In genomic region chr22:32407332-32407731, GRCh38 we compare ENCODE assay signal across 15 cellular contexts. TPM values are rescaled to one million over a fixed set of nuclear protein-coding genes. Genes with fewer than 3 reads are reported as not detected.
DNase-seq lines count a peak whose midpoint lies in the region; ATAC-seq and TF ChIP-seq lines count a peak whose summit lies in the region.
"Had no signal": no experiment of that assay in that cellular context is flagged by ENCODE, and none has a peak within 500 bp of the region (broad histone marks: within the 10 kb centered on the region; RNA-seq: fewer than 3 reads in every experiment).

No MANE protein-coding gene starts in this region.

- no peaks in the 10 kb centered on the region for H3K4me1 ChIP-seq in BE2C

- CTCF ChIA-PET in activated CD4-positive, alpha-beta memory T cell treated with anti-CD3 and anti-CD28 coated beads for 36 hours (lab: Charles Lee) = interaction anchor here (2.2 kb wide), 1 partner anchor 18 kb away, joined by 6 read pairs; no protein-coding TSS in a partner anchor

- H3K9me3 ChIP-seq in WERI-Rb-1 (ENCODE audit: severe bottlenecking) = no peaks in the 10 kb centered on the region
- no peaks in the 10 kb centered on the region for H3K9me3 ChIP-seq in BE2C
- H3K9me3 ChIP-seq: neutrophil had no signal

- DNase-seq in stimulated activated naive CD8-positive, alpha-beta T cell treated with anti-CD3 and anti-CD28 coated beads, Interleukin-15, Interleukin-2, amounts not matched to agents 100 U/mL and 50 U/mL, for 24 hours = no peak
- DNase-seq in activated CD4-positive, alpha-beta memory T cell treated with anti-CD3 and anti-CD28 coated beads for 36 hours = no peak
- DNase-seq in osteocyte (ENCODE audit: extremely low spot score, unreplicated experiment) = no peak
- no peak for DNase-seq in NCI-H526 treated with DMSO at 0.1 percent for 48 hours (lab: John Stamatoyannopoulos, UW)
- no peak for DNase-seq in WERI-Rb-1
- DNase-seq in BE2C = no peak
- DNase-seq: dorsolateral prefrontal cortex; foreskin fibroblast; kidney glomerular epithelial cell; NCI-H2107; stimulated activated naive CD4-positive, alpha-beta T cell had no signal

- peak overlapping the region; percentile 39 for H3K27ac Mint-ChIP-seq in stimulated activated naive CD8-positive, alpha-beta T cell treated with anti-CD3 and anti-CD28 coated beads, Interleukin-15, Interleukin-2, amounts not matched to agents 100 ng/mL and 50 ng/mL, for 24 hours
- peak overlapping the region; percentile 2 for H3K27ac Mint-ChIP-seq in activated CD4-positive, alpha-beta memory T cell treated with anti-CD3 and anti-CD28 coated beads for 36 hours
- H3K27ac Mint-ChIP-seq in osteocyte (ENCODE audit: unreplicated experiment) = no peak overlapping the region

- no peak for ATAC-seq in stimulated activated naive CD8-positive, alpha-beta T cell treated with anti-CD3 and anti-CD28 coated beads, Interleukin-15, Interleukin-2, amounts not matched to agents 100 U/mL and 50 U/mL, for 24 hours
- ATAC-seq in HG03159 (IDR thresholded peaks at IDR 0.05; ENCODE audit: unreplicated experiment) = peak; percentile 73
- ATAC-seq: Right ventricle myocardium inferior had no signal

- H3K27ac ChIP-seq in WERI-Rb-1 = no peak overlapping the region
- H3K27ac ChIP-seq: neutrophil had no signal

- TF ChIP-seq CTCF in osteocyte (IDR thresholded peaks at IDR 0.05) = no peak
- no peak for TF ChIP-seq CTCF in WERI-Rb-1 (IDR thresholded peaks at IDR 0.05; ENCODE audit: low read depth, low read length)
- no peak for TF ChIP-seq CTCF in BE2C (IDR thresholded peaks at IDR 0.05; ENCODE audit: low read depth, low read length)

- H3K36me3 ChIP-seq in WERI-Rb-1 (peaks cover 50% of the 10 kb centered on the region), BE2C (peaks cover 42% of the 10 kb centered on the region)

- H3K4me3 ChIP-seq in WERI-Rb-1 (ENCODE audit: low read depth, low read length) = no peak overlapping the region
- H3K4me3 ChIP-seq in BE2C (ENCODE audit: low read depth, low read length) = no peak overlapping the region
- H3K4me3 ChIP-seq: dorsolateral prefrontal cortex had no signal

- H3K9me3 Mint-ChIP-seq in stimulated activated naive CD8-positive, alpha-beta T cell treated with anti-CD3 and anti-CD28 coated beads, Interleukin-15, Interleukin-2, amounts not matched to agents 100 ng/mL and 50 ng/mL, for 24 hours = no peaks in the 10 kb centered on the region
- no peaks in the 10 kb centered on the region for H3K9me3 Mint-ChIP-seq in activated CD4-positive, alpha-beta memory T cell treated with anti-CD3 and anti-CD28 coated beads for 36 hours
- H3K9me3 Mint-ChIP-seq in osteocyte (ENCODE audit: unreplicated experiment) = no peaks in the 10 kb centered on the region

- H3K27me3 ChIP-seq in WERI-Rb-1 (ENCODE audit: insufficient read depth, low read depth, severe bottlenecking) (no peaks in the 10 kb centered on the region), BE2C (no peaks in the 10 kb centered on the region)
- H3K27me3 ChIP-seq: dorsolateral prefrontal cortex, neutrophil had no signal

- POLR2A ChIA-PET in activated CD4-positive, alpha-beta memory T cell treated with anti-CD3 and anti-CD28 coated beads for 36 hours (lab: Charles Lee) = no interaction called here

- peaks cover 46% of the 10 kb centered on the region for H3K4me1 Mint-ChIP-seq in stimulated activated naive CD8-positive, alpha-beta T cell treated with anti-CD3 and anti-CD28 coated beads, Interleukin-15, Interleukin-2, amounts not matched to agents 100 ng/mL and 50 ng/mL, for 24 hours (ENCODE audit: low read depth)
- H3K4me1 Mint-ChIP-seq in activated CD4-positive, alpha-beta memory T cell treated with anti-CD3 and anti-CD28 coated beads for 36 hours (ENCODE audit: low read depth) = peaks cover 41% of the 10 kb centered on the region
- H3K4me1 Mint-ChIP-seq in osteocyte (ENCODE audit: unreplicated experiment) = peaks cover 20% of the 10 kb centered on the region

- H3K4me3 Mint-ChIP-seq in stimulated activated naive CD8-positive, alpha-beta T cell treated with anti-CD3 and anti-CD28 coated beads, Interleukin-15, Interleukin-2, amounts not matched to agents 100 ng/mL and 50 ng/mL, for 24 hours = no peak overlapping the region
- H3K4me3 Mint-ChIP-seq in activated CD4-positive, alpha-beta memory T cell treated with anti-CD3 and anti-CD28 coated beads for 36 hours = no peak overlapping the region
- no peak overlapping the region for H3K4me3 Mint-ChIP-seq in osteocyte (ENCODE audit: unreplicated experiment)

- H3K27me3 Mint-ChIP-seq in stimulated activated naive CD8-positive, alpha-beta T cell treated with anti-CD3 and anti-CD28 coated beads, Interleukin-15, Interleukin-2, amounts not matched to agents 100 ng/mL and 50 ng/mL, for 24 hours = no peaks in the 10 kb centered on the region
- no peaks in the 10 kb centered on the region for H3K27me3 Mint-ChIP-seq in activated CD4-positive, alpha-beta memory T cell treated with anti-CD3 and anti-CD28 coated beads for 36 hours
- no peaks in the 10 kb centered on the region for H3K27me3 Mint-ChIP-seq in osteocyte (ENCODE audit: unreplicated experiment)

- H3K36me3 Mint-ChIP-seq in stimulated activated naive CD8-positive, alpha-beta T cell treated with anti-CD3 and anti-CD28 coated beads, Interleukin-15, Interleukin-2, amounts not matched to agents 100 ng/mL and 50 ng/mL, for 24 hours (ENCODE audit: low read depth) = peaks cover 57% of the 10 kb centered on the region
- peaks cover 37% of the 10 kb centered on the region for H3K36me3 Mint-ChIP-seq in activated CD4-positive, alpha-beta memory T cell treated with anti-CD3 and anti-CD28 coated beads for 36 hours
- peaks cover 38% of the 10 kb centered on the region for H3K36me3 Mint-ChIP-seq in osteocyte (ENCODE audit: unreplicated experiment)

- intact Hi-C loops in activated CD4-positive, alpha-beta memory T cell treated with anti-CD3 and anti-CD28 coated beads for 36 hours (cut with micrococcal nuclease) = no loop called here

RNA-seq across cellular contexts. Expression of gene RTCB, which starts 4.7 kb away (rescaled TPM):
- total RNA-seq in activated CD4-positive, alpha-beta memory T cell treated with anti-CD3 and anti-CD28 coated beads for 36 hours = 10 to 100 TPM; 87.0 to 87.7 TPM
- 76.2 and 78.2 TPM in 2 replicates for total RNA-seq in osteocyte
- 102 TPM for polyA plus RNA-seq in BE2C (2012; ENCODE audit: insufficient read depth, insufficient read length, low read depth)

RNA-seq across cellular contexts. Expression of gene RFPL3, which starts 49.7 kb away (rescaled TPM):
- not detected for total RNA-seq in activated CD4-positive, alpha-beta memory T cell treated with anti-CD3 and anti-CD28 coated beads for 36 hours
- not detected in 2 replicates for total RNA-seq in osteocyte
- polyA plus RNA-seq in BE2C (2012; ENCODE audit: insufficient read depth, insufficient read length, low read depth) = not detected
- total RNA-seq: Right ventricle myocardium inferior had no signal

RNA-seq across cellular contexts. Expression of gene BPIFC, which starts 56.9 kb away (rescaled TPM):
- total RNA-seq in activated CD4-positive, alpha-beta memory T cell treated with anti-CD3 and anti-CD28 coated beads for 36 hours = not detected
- total RNA-seq in osteocyte = not detected in 2 replicates
- polyA plus RNA-seq in BE2C (2012; ENCODE audit: insufficient read depth, insufficient read length, low read depth) = not detected
- total RNA-seq: Right ventricle myocardium inferior had no signal
